8 cellular contexts compared by ENCODE assay signal in the genomic region with DNA sequence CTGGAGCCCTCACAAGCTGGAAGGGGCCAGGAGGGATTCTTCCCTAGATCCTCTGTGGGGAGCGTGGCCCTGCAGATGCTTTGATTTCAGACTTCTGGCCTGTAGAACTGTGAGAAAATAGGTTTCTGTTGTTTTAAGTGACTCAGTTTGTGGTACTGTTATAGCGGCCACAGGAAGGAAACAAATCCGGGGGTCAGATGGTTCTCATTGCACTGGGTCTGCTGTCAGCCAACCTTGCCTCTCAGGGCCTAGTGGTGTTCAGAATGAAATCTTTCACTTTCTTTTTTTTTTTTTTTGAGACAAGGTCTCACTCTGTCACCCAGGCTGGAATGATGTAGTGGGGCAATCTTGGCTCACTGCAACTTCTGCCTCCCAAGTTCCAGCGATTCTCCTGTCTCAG.
DNase-seq lines count a peak whose midpoint lies in the region; ATAC-seq and TF ChIP-seq lines count a peak whose summit lies in the region.
"Not testable (repeated sequence)": the region's sequence is repeated elsewhere in the genome, so short reads cannot be mapped to it uniquely, and the experiment has no call there.

No MANE protein-coding gene starts in this region.

- 47 to 58% (median 53%) methylated on average over 3 of the region's 4 CpGs for WGBS in heart left ventricle, 4 donors

- not testable (repeated sequence) for H3K9me3 Mint-ChIP-seq in HFFc6; activated T-helper 1 cell treated with anti-CD3 and anti-CD28 coated beads, Interleukin-12 subunit alpha, Interleukin-12 subunit beta, Interleukin-2, Interleukin-4 antibody, amounts not matched to agents 30 ng/mL and 10 ng/mL and 1 ng/mL, durations not matched to agents 14 hours and 24 hours and 36 hours; stimulated activated effector memory CD8-positive, alpha-beta T cell treated with anti-CD3 and anti-CD28 coated beads, Interleukin-12 subunit alpha, Interleukin-12 subunit beta, amount 100 ng/mL, for 72 hours

- ATAC-seq in GM18519 (IDR thresholded peaks at IDR 0.05; ENCODE audit: low FRiP score, unreplicated experiment) (peak; percentile 46), GM19455 (IDR thresholded peaks at IDR 0.05; ENCODE audit: unreplicated experiment) (peak; percentile 89), HG03108 (IDR thresholded peaks at IDR 0.05; ENCODE audit: unreplicated experiment) (peak; percentile 93), SK-N-SH treated with all-trans-retinoic acid at 6 μM for 48 hours (peak; percentile 66), heart left ventricle (peak in 3 of 4 donors; percentile 22 to 41 (median 33))
- peak; percentile 100 for ATAC-seq in stimulated activated effector memory CD8-positive, alpha-beta T cell treated with anti-CD3 and anti-CD28 coated beads, Interleukin-12 subunit alpha, Interleukin-12 subunit beta, amount 100 ng/mL, for 72 hours

- peak; percentile 16 for DNase-seq in HFFc6
- DNase-seq in activated T-helper 1 cell treated with anti-CD3 and anti-CD28 coated beads, Interleukin-12 subunit alpha, Interleukin-12 subunit beta, Interleukin-2, Interleukin-4 antibody, amounts not matched to agents 30 ng/mL and 10 ng/mL and 1 ng/mL, durations not matched to agents 14 hours and 24 hours and 36 hours (ENCODE audit: low spot score), result peak; percentile 18
- not testable (repeated sequence) for DNase-seq in heart left ventricle
- peak in 1 of 2 donors; percentile 64 for DNase-seq in stimulated activated effector memory CD8-positive, alpha-beta T cell treated with anti-CD3 and anti-CD28 coated beads, Interleukin-12 subunit alpha, Interleukin-12 subunit beta, amount 100 ng/mL, for 72 hours (ENCODE audit: low spot score in 2 of 2)

- not testable (repeated sequence) for H3K27me3 ChIP-seq in heart left ventricle

- not testable (repeated sequence) for H3K27me3 Mint-ChIP-seq in HFFc6 (ENCODE audit: insufficient read depth); activated T-helper 1 cell treated with anti-CD3 and anti-CD28 coated beads, Interleukin-12 subunit alpha, Interleukin-12 subunit beta, Interleukin-2, Interleukin-4 antibody, amounts not matched to agents 30 ng/mL and 10 ng/mL and 1 ng/mL, durations not matched to agents 14 hours and 24 hours and 36 hours (ENCODE audit: insufficient read depth)

- H3K4me3 Mint-ChIP-seq in HFFc6; activated T-helper 1 cell treated with anti-CD3 and anti-CD28 coated beads, Interleukin-12 subunit alpha, Interleukin-12 subunit beta, Interleukin-2, Interleukin-4 antibody, amounts not matched to agents 30 ng/mL and 10 ng/mL and 1 ng/mL, durations not matched to agents 14 hours and 24 hours and 36 hours; stimulated activated effector memory CD8-positive, alpha-beta T cell treated with anti-CD3 and anti-CD28 coated beads, Interleukin-12 subunit alpha, Interleukin-12 subunit beta, amount 100 ng/mL, for 72 hours: not testable (repeated sequence)

- H3K27ac Mint-ChIP-seq in HFFc6, result peak overlapping the region; percentile 58
- H3K27ac Mint-ChIP-seq in activated T-helper 1 cell treated with anti-CD3 and anti-CD28 coated beads, Interleukin-12 subunit alpha, Interleukin-12 subunit beta, Interleukin-2, Interleukin-4 antibody, amounts not matched to agents 30 ng/mL and 10 ng/mL and 1 ng/mL, durations not matched to agents 14 hours and 24 hours and 36 hours; stimulated activated effector memory CD8-positive, alpha-beta T cell treated with anti-CD3 and anti-CD28 coated beads, Interleukin-12 subunit alpha, Interleukin-12 subunit beta, amount 100 ng/mL, for 72 hours: not testable (repeated sequence)

- H3K27ac ChIP-seq in heart left ventricle, result not testable (repeated sequence)

- TF ChIP-seq POLR2A in heart left ventricle (IDR thresholded peaks at IDR 0.05), result not testable (repeated sequence)

- H3K4me1 ChIP-seq in heart left ventricle, result not testable (repeated sequence)

- intact Hi-C loops in activated T-helper 1 cell treated with anti-CD3 and anti-CD28 coated beads, Interleukin-12 subunit alpha, Interleukin-12 subunit beta, Interleukin-2, Interleukin-4 antibody, amounts not matched to agents 30 ng/mL and 10 ng/mL and 1 ng/mL, durations not matched to agents 14 hours and 24 hours and 36 hours (cut with micrococcal nuclease), result not testable (repeated sequence)
- intact Hi-C loops in heart left ventricle (cut with DNase I), result loop anchor here in 1 of 10 donors (10.0 kb wide), 1 partner anchor 53 kb away; no protein-coding TSS in a partner anchor

- not testable (repeated sequence) for H3K4me3 ChIP-seq in heart left ventricle

- not testable (repeated sequence) for H3K36me3 ChIP-seq in heart left ventricle

- peaks cover 12% of the 10 kb centered on the region; the same call in 1 of the 2 replicates for H3K4me1 Mint-ChIP-seq in HFFc6 (ENCODE audit: low read depth)
- H3K4me1 Mint-ChIP-seq in activated T-helper 1 cell treated with anti-CD3 and anti-CD28 coated beads, Interleukin-12 subunit alpha, Interleukin-12 subunit beta, Interleukin-2, Interleukin-4 antibody, amounts not matched to agents 30 ng/mL and 10 ng/mL and 1 ng/mL, durations not matched to agents 14 hours and 24 hours and 36 hours (ENCODE audit: low read depth), result not testable (repeated sequence)
- H3K4me1 Mint-ChIP-seq in stimulated activated effector memory CD8-positive, alpha-beta T cell treated with anti-CD3 and anti-CD28 coated beads, Interleukin-12 subunit alpha, Interleukin-12 subunit beta, amount 100 ng/mL, for 72 hours, result peaks cover 20% of the 10 kb centered on the region

- TF ChIP-seq CTCF in HFFc6 (IDR thresholded peaks at IDR 0.05); heart left ventricle (IDR thresholded peaks at IDR 0.05): not testable (repeated sequence)

- H3K36me3 Mint-ChIP-seq in HFFc6 (ENCODE audit: low read depth); activated T-helper 1 cell treated with anti-CD3 and anti-CD28 coated beads, Interleukin-12 subunit alpha, Interleukin-12 subunit beta, Interleukin-2, Interleukin-4 antibody, amounts not matched to agents 30 ng/mL and 10 ng/mL and 1 ng/mL, durations not matched to agents 14 hours and 24 hours and 36 hours (ENCODE audit: low read depth); stimulated activated effector memory CD8-positive, alpha-beta T cell treated with anti-CD3 and anti-CD28 coated beads, Interleukin-12 subunit alpha, Interleukin-12 subunit beta, amount 100 ng/mL, for 72 hours: not testable (repeated sequence)

- not testable (repeated sequence) for H3K9me3 ChIP-seq in heart left ventricle

Comparison
In these comparisons a context has a peak if more than half of its experiments do, and no peak if none do; other contexts are left out.
1. ATAC-seq: peak in every context shown above with its lines; median percentile 100 in stimulated activated effector memory CD8-positive, alpha-beta T cell treated with anti-CD3 and anti-CD28 coated beads, Interleukin-12 subunit alpha, Interleukin-12 subunit beta, amount 100 ng/mL, for 72 hours; 93 in HG03108; 89 in GM19455; 66 in SK-N-SH treated with all-trans-retinoic acid at 6 μM for 48 hours; 46 in GM18519; 33 in heart left ventricle.